ENCODE assay signal across 1 cellular context in the genomic region with DNA sequence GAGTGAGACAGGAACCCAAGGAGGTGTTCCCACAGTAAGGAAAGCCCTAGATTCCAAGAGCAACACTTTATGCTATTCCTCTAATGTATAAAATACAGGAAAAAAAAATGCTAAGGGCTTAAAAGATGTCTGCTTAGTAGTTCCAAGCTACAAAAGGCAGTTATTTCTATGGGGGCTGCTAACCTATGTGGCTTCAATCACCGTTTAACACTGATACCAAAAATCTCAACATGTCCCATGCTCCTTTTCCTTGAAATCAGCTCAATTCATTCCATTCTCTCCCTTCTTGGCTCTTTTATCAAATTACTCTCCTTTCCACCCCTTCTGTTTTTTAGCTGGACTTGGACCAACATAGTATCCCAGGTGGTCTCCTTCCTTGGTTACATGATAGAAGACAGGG.
TF ChIP-seq lines count a peak whose summit lies in the region.

No MANE protein-coding gene starts in this region.

TF ChIP-seq in endothelial cell of umbilical vein, 7 proteins besides CTCF, POLR2A, EP300 and RAD21 (continued from another document):
- TF ChIP-seq JUN (IDR thresholded peaks at IDR 0.05; ENCODE audit: borderline replicate concordance, insufficient read depth, insufficient read length, low read depth) = no peak
